9 cellular contexts compared by ENCODE assay signal in genomic region chr2:64857581-64858471, GRCh38.
DNase-seq lines count a peak whose midpoint lies in the region; ATAC-seq and TF ChIP-seq lines count a peak whose summit lies in the region.
"Had no signal": no experiment of that assay in that cellular context is flagged by ENCODE, and none has a peak within 500 bp of the region (broad histone marks: within the 10 kb centered on the region; RNA-seq: fewer than 3 reads in every experiment).

No MANE protein-coding gene starts in this region.

- CTCF ChIA-PET in OCI-LY7 (lab: Charles Lee; ENCODE audit: unreplicated experiment): no interaction called here

- H3K36me3 ChIP-seq in OCI-LY7 (ENCODE audit: insufficient read depth, low read length) (no peaks in the 10 kb centered on the region), neural progenitor cell (no peaks in the 10 kb centered on the region)

- no peak for ATAC-seq in GM19023 (IDR thresholded peaks at IDR 0.05; ENCODE audit: unreplicated experiment)

- peaks cover 3% of the 10 kb centered on the region for H3K9me3 Mint-ChIP-seq in neural progenitor cell

- H2AFZ ChIP-seq in OCI-LY7 (ENCODE audit: low read length) (peak overlapping the region; percentile 82; the same call in 1 of the 2 replicates), neural progenitor cell (replicated peaks) (peak overlapping the region; percentile 14)

- peaks cover 6% of the 10 kb centered on the region; the same call in 1 of the 2 replicates for H3K9me3 ChIP-seq in OCI-LY7 (ENCODE audit: low read length)
- no peaks in the 10 kb centered on the region for H3K9me3 ChIP-seq in neural progenitor cell (ENCODE audit: low read depth)

- peaks cover 31% of the 10 kb centered on the region for H3K4me1 Mint-ChIP-seq in neural progenitor cell

- peak overlapping the region; percentile 95 for H3K27ac Mint-ChIP-seq in neural progenitor cell

- peaks cover 37% of the 10 kb centered on the region for H3K27me3 ChIP-seq in neural progenitor cell

- H3K4me3 Mint-ChIP-seq in neural progenitor cell: no peak overlapping the region

- H3K27ac ChIP-seq in OCI-LY7 (ENCODE audit: low read depth, low read length, poor library complexity, severe bottlenecking) (no peak overlapping the region), neural progenitor cell (no peak overlapping the region)

- peaks cover 60% of the 10 kb centered on the region for H3K4me1 ChIP-seq in OCI-LY7 (ENCODE audit: insufficient read depth, low read length, poor library complexity, severe bottlenecking)
- H3K4me1 ChIP-seq in neural progenitor cell: peaks cover 39% of the 10 kb centered on the region

- POLR2A ChIA-PET in OCI-LY7 (lab: Charles Lee): interaction anchor here (0.5 to 1.6 kb wide), 8 partner anchors 17 to 239 kb away, joined by 3 to 12 read pairs (median 4); partner anchors contain the start of gene SERTAD2

- H3F3A ChIP-seq in neural progenitor cell (ENCODE audit: low read depth): peaks cover 42% of the 10 kb centered on the region

- H3K79me2 ChIP-seq in OCI-LY7 (ENCODE audit: insufficient read depth, low read depth, low read length): no peaks in the 10 kb centered on the region
- H3K79me2 ChIP-seq in neural progenitor cell (ENCODE audit: low read depth): no peaks in the 10 kb centered on the region

- no peak overlapping the region; the same call in 1 of the 2 replicates for H3K4me2 ChIP-seq in OCI-LY7 (ENCODE audit: low read length)
- H3K4me2 ChIP-seq in neural progenitor cell: peak overlapping the region; percentile 33

- no peak for TF ChIP-seq CTCF in OCI-LY7 (conservative IDR thresholded peaks at IDR 0.05; ENCODE audit: low read length)
- no peak for TF ChIP-seq CTCF in neural progenitor cell (IDR thresholded peaks at IDR 0.05)

- H3K27me3 Mint-ChIP-seq in neural progenitor cell (ENCODE audit: insufficient read depth, low read depth): peaks cover 4% of the 10 kb centered on the region

- peak; percentile 32 for DNase-seq in AG08396 (ENCODE audit: low spot score)
- no peak for DNase-seq in OCI-LY7 (ENCODE audit: low spot score)
- DNase-seq in fibroblast of peridontal ligament (ENCODE audit: extremely low read depth): peak; percentile 92
- peak; percentile 39 for DNase-seq in neural progenitor cell (ENCODE audit: low spot score)
- DNase-seq in activated CD4-positive, alpha-beta T cell treated with anti-CD3 and anti-CD28 coated beads for 4 hours: no peak
- DNase-seq in activated T-cell treated with anti-CD3 and anti-CD28 coated beads, Interleukin-2, amount 50 U/mL, for 1 hour: no peak
- DNase-seq in kidney glomerular epithelial cell (lab: John Stamatoyannopoulos, UW): no peak
- DNase-seq: effector memory CD4-positive, alpha-beta T cell had no signal

- H4K20me1 ChIP-seq in OCI-LY7 (ENCODE audit: insufficient read depth, low read length): no peaks in the 10 kb centered on the region
- H4K20me1 ChIP-seq in neural progenitor cell (ENCODE audit: low read depth): no peaks in the 10 kb centered on the region

- H3K36me3 Mint-ChIP-seq in neural progenitor cell: no peaks in the 10 kb centered on the region

- H3K9ac ChIP-seq in neural progenitor cell: no peak overlapping the region

- H3K4me3 ChIP-seq in OCI-LY7 (ENCODE audit: low read depth, low read length, poor library complexity, severe bottlenecking): no peak overlapping the region
- H3K4me3 ChIP-seq in neural progenitor cell: no peak overlapping the region

- BruUV-seq in OCI-LY7 (replicated peaks; lab: Mats Ljungman, UMichigan): no TSS peak

- intact Hi-C loops in OCI-LY7 (cut with micrococcal nuclease; ENCODE audit: unreplicated experiment): no loop called here

- no peaks in the 10 kb centered on the region for H3K9me2 ChIP-seq in OCI-LY7 (ENCODE audit: insufficient read depth, low read length)

Comparison
In these comparisons a context has a peak if more than half of its experiments do, and no peak if none do; other contexts are left out.
1. DNase-seq: peak in AG08396 (single experiment), fibroblast of peridontal ligament (single experiment) and neural progenitor cell (single experiment); none in OCI-LY7 (single experiment), activated CD4-positive, alpha-beta T cell treated with anti-CD3 and anti-CD28 coated beads for 4 hours (0 of 2), activated T-cell treated with anti-CD3 and anti-CD28 coated beads, Interleukin-2, amount 50 U/mL, for 1 hour (single experiment) and kidney glomerular epithelial cell (single experiment).